In the genomic region with DNA sequence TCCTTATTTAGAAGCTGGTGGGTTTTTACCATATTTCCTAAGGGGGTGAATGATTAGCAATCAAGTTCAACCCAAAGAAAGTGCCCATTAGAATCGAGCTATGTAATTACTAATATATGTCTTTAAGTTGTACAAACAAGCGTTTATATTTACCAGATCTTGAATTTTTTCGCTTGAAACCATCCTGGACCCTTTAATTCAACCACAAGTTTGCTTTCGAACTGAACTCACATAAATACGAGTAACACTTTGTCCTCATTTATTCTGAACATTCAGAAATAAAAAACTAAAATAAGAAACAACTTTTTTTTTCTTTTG, we compare ENCODE assay signal across 8 cellular contexts. TPM values are rescaled to one million over a fixed set of nuclear protein-coding genes. Genes with fewer than 3 reads are reported as not detected.
DNase-seq lines count a peak whose midpoint lies in the region; ATAC-seq and TF ChIP-seq lines count a peak whose summit lies in the region.

No MANE protein-coding gene starts in this region.

- H3K27me3 ChIP-seq in heart right ventricle = no peaks in the 10 kb centered on the region
- no peaks in the 10 kb centered on the region for H3K27me3 ChIP-seq in body of pancreas
- no peaks in the 10 kb centered on the region for H3K27me3 ChIP-seq in mucosa of stomach (ENCODE audit: control insufficient read depth, insufficient read depth, low read length)
- H3K27me3 ChIP-seq in vagina = no peaks in the 10 kb centered on the region

- peaks cover 0 to 27% (median 23%) of the 10 kb centered on the region in 9 donors for H3K4me1 ChIP-seq in heart right ventricle
- H3K4me1 ChIP-seq in body of pancreas = peaks cover 20% of the 10 kb centered on the region
- H3K4me1 ChIP-seq in mucosa of stomach (ENCODE audit: control insufficient read depth, insufficient read depth, low read length) = peaks cover 12% of the 10 kb centered on the region
- peaks cover 40% of the 10 kb centered on the region for H3K4me1 ChIP-seq in vagina

- TF ChIP-seq POLR2A in body of pancreas (IDR thresholded peaks at IDR 0.05) (no peak), vagina (IDR thresholded peaks at IDR 0.05) (no peak)

- H3K9me3 ChIP-seq in heart right ventricle (no peaks in the 10 kb centered on the region), body of pancreas (no peaks in the 10 kb centered on the region), mucosa of stomach (ENCODE audit: control insufficient read depth, low read length) (no peaks in the 10 kb centered on the region), vagina (no peaks in the 10 kb centered on the region)

- TF ChIP-seq CTCF in heart right ventricle (IDR thresholded peaks at IDR 0.05) (no peak), body of pancreas (IDR thresholded peaks at IDR 0.05) (no peak), vagina (IDR thresholded peaks at IDR 0.05) (no peak)

- H3K27ac ChIP-seq in heart right ventricle = peak overlapping the region in 6 of 10 donors; percentile 89 to 97 (median 94)
- peak overlapping the region; percentile 17 to 99 (median 96) for H3K27ac ChIP-seq in body of pancreas
- peak overlapping the region; percentile 87 for H3K27ac ChIP-seq in vagina

- 51 to 62% methylated on average over 5 of the region's 5 CpGs for WGBS in heart right ventricle, 2 donors
- 21 to 37% methylated on average over 5 of the region's 5 CpGs for WGBS in body of pancreas, 2 donors

- intact Hi-C loops in heart right ventricle (cut with DNase I) = no loop called here
- intact Hi-C loops in cardiac septum (cut with DNase I) = no loop called here
- intact Hi-C loops in body of pancreas (cut with DNase I) = no loop called here
- intact Hi-C loops in vagina (cut with DNase I) = no loop called here
- intact Hi-C loops in head of caudate nucleus (cut with DNase I) = no loop called here

- H3K36me3 ChIP-seq in heart right ventricle (peaks cover 0 to 44% (median 17%) of the 10 kb centered on the region in 9 donors), body of pancreas (replicated peaks in 1 of 2; ENCODE audit: insufficient read depth in 1 of 2, low read depth in 2 of 2) (peaks cover 0 to 8% of the 10 kb centered on the region in 2 donors), mucosa of stomach (ENCODE audit: control insufficient read depth, insufficient read depth, low read length) (peaks cover 4% of the 10 kb centered on the region), vagina (peaks cover 0 to 23% of the 10 kb centered on the region in 2 donors)

- no peak for ATAC-seq in heart right ventricle
- ATAC-seq in body of pancreas = no peak

- H3K4me3 ChIP-seq in heart right ventricle (peak overlapping the region; percentile 89 to 99 (median 94)), body of pancreas (peak overlapping the region in 1 of 2 donors; percentile 74), mucosa of stomach (ENCODE audit: low read length) (no peak overlapping the region), vagina (peak overlapping the region; percentile 79 to 98)

- H3K9ac ChIP-seq in mucosa of stomach (ENCODE audit: low read length) = peak overlapping the region; percentile 85

- no peak for DNase-seq in heart right ventricle
- DNase-seq in cardiac septum (ENCODE audit: low spot score) = no peak
- DNase-seq in body of pancreas = no peak
- DNase-seq in vagina (ENCODE audit: extremely low spot score in 2 of 2) = no peak
- DNase-seq in anterior cingulate cortex (lab: John Stamatoyannopoulos, UW) = no peak
- no peak for DNase-seq in head of caudate nucleus
- DNase-seq in GM19240 (ENCODE audit: insufficient read length, low spot score) = no peak

RNA-seq across cellular contexts. Expression of a gene that starts 1.5 kb away (rescaled TPM):
- 10 to 100 TPM; 63.3 to 82.4 (median 69.9) TPM for total RNA-seq in heart right ventricle
- polyA plus RNA-seq in heart right ventricle = 10 to 100 TPM; 28.7 to 76.2 TPM
- total RNA-seq in cardiac septum = 69.0 TPM
- total RNA-seq in body of pancreas = 10 to 100 TPM; 23.1 to 36.3 TPM
- total RNA-seq in vagina = 53.0 TPM
